In genomic region chr1:204192046-204192445, GRCh38 we compare ENCODE assay signal across 1 cellular context.
TF ChIP-seq lines count a peak whose summit lies in the region.

No MANE protein-coding gene starts in this region.

TF ChIP-seq in IMR-90, 13 proteins besides CTCF, POLR2A, EP300 and RAD21 (continued from another document):
- TF ChIP-seq MAZ (IDR thresholded peaks at IDR 0.05; ENCODE audit: borderline replicate concordance, low read depth, low read length) (no peak), MAFK (IDR thresholded peaks at IDR 0.05; ENCODE audit: low read depth, low read length) (no peak), CEBPB (IDR thresholded peaks at IDR 0.05; ENCODE audit: low read depth, low read length) (no peak), RCOR1 (IDR thresholded peaks at IDR 0.05; ENCODE audit: insufficient replicate concordance, low read length) (no peak), BHLHE40 (IDR thresholded peaks at IDR 0.05; ENCODE audit: low read depth, low read length) (no peak), FOS (IDR thresholded peaks at IDR 0.05; ENCODE audit: low read depth, low read length) (no peak)
- TF ChIP-seq, protein P1, sequence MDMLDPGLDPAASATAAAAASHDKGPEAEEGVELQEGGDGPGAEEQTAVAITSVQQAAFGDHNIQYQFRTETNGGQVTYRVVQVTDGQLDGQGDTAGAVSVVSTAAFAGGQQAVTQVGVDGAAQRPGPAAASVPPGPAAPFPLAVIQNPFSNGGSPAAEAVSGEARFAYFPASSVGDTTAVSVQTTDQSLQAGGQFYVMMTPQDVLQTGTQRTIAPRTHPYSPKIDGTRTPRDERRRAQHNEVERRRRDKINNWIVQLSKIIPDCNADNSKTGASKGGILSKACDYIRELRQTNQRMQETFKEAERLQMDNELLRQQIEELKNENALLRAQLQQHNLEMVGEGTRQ (IDR thresholded peaks at IDR 0.05; ENCODE audit: low read depth, low read length) = no peak
- TF ChIP-seq, protein P2, sequence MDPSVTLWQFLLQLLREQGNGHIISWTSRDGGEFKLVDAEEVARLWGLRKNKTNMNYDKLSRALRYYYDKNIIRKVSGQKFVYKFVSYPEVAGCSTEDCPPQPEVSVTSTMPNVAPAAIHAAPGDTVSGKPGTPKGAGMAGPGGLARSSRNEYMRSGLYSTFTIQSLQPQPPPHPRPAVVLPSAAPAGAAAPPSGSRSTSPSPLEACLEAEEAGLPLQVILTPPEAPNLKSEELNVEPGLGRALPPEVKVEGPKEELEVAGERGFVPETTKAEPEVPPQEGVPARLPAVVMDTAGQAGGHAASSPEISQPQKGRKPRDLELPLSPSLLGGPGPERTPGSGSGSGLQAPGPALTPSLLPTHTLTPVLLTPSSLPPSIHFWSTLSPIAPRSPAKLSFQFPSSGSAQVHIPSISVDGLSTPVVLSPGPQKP (IDR thresholded peaks at IDR 0.05; ENCODE audit: borderline replicate concordance, low read depth, low read length) = no peak
TF ChIP-seq in IMR-90: peak in this region for 0.
